In the genomic region with DNA sequence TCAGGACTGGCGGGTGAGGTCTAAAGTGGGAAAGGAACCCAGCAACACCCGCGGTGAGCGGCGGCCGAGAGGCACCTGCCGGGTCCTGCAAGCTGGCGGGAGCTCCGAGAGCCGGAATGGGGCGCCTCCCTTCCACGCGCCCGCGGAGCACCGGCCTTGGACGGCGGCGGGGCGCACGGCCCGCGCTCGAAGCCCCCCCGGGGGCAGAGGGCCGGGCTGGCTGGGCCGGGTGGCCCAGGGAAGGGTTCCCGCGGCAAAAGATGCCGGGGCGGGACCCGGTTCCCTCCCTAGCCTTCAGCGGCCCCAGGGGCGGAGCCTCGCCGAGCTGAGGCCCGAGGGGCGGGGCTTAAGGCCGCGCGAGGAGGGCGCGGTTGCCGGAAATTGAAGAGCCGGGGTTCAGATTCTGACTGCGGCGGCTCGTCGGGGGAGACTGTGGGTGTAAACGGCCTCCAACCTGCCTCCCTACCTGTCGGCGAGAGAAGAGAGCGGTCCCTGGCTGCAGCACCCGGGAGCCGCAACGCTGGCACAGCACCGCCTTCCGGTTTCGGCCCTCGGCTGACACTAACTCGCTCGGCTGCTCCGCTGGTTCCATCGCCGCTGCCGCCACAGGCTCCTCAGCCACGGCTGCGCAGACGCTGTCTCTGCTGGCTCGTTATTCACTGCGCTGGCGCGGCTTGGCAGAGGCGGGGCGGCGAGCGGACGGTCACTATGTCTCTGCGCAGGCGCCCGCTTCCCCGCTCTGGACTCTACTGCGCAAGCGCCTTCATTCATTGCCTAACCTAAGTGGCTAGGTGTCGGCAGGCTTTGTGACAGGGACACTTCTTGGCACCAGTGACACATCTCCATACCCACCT, we compare ENCODE assay signal across 1 cellular context.
TF ChIP-seq lines count a peak whose summit lies in the region.

A gene (minus strand): TSS at position 643 of the 854 bp plus-strand sequence. CDS start 51 bp downstream, at position 592.

TF ChIP-seq in GM12878, 131 proteins besides CTCF, POLR2A, EP300 and RAD21 (continued from another document and continues in another):
- TF ChIP-seq, protein P1, sequence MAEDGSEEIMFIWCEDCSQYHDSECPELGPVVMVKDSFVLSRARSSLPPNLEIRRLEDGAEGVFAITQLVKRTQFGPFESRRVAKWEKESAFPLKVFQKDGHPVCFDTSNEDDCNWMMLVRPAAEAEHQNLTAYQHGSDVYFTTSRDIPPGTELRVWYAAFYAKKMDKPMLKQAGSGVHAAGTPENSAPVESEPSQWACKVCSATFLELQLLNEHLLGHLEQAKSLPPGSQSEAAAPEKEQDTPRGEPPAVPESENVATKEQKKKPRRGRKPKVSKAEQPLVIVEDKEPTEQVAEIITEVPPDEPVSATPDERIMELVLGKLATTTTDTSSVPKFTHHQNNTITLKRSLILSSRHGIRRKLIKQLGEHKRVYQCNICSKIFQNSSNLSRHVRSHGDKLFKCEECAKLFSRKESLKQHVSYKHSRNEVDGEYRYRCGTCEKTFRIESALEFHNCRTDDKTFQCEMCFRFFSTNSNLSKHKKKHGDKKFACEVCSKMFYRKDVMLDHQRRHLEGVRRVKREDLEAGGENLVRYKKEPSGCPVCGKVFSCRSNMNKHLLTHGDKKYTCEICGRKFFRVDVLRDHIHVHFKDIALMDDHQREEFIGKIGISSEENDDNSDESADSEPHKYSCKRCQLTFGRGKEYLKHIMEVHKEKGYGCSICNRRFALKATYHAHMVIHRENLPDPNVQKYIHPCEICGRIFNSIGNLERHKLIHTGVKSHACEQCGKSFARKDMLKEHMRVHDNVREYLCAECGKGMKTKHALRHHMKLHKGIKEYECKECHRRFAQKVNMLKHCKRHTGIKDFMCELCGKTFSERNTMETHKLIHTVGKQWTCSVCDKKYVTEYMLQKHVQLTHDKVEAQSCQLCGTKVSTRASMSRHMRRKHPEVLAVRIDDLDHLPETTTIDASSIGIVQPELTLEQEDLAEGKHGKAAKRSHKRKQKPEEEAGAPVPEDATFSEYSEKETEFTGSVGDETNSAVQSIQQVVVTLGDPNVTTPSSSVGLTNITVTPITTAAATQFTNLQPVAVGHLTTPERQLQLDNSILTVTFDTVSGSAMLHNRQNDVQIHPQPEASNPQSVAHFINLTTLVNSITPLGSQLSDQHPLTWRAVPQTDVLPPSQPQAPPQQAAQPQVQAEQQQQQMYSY (CRISPR knock-in tag; IDR thresholded peaks at IDR 0.05), result no peak
- TF ChIP-seq, protein P2, sequence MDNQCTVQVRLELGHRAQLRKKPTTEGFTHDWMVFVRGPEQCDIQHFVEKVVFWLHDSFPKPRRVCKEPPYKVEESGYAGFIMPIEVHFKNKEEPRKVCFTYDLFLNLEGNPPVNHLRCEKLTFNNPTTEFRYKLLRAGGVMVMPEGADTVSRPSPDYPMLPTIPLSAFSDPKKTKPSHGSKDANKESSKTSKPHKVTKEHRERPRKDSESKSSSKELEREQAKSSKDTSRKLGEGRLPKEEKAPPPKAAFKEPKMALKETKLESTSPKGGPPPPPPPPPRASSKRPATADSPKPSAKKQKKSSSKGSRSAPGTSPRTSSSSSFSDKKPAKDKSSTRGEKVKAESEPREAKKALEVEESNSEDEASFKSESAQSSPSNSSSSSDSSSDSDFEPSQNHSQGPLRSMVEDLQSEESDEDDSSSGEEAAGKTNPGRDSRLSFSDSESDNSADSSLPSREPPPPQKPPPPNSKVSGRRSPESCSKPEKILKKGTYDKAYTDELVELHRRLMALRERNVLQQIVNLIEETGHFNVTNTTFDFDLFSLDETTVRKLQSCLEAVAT (IDR thresholded peaks at IDR 0.05), result peak; percentile 59; the same call in 1 of the 2 replicates
- TF ChIP-seq DPF2 (IDR thresholded peaks at IDR 0.05) (peak; percentile 87), IKZF1 (conservative IDR thresholded peaks at IDR 0.05) (peak; percentile 99), FOXM1 (IDR thresholded peaks at IDR 0.05; ENCODE audit: low read depth, low read length) (no peak), ZNF274 (IDR thresholded peaks at IDR 0.05; ENCODE audit: insufficient read depth, insufficient read length) (no peak), TCF12 (IDR thresholded peaks at IDR 0.05; ENCODE audit: low read depth, low read length) (no peak), ETV6 (conservative IDR thresholded peaks at IDR 0.05 in 1 of 2, IDR thresholded peaks at IDR 0.05 in 1 of 2; ENCODE audit: borderline replicate concordance in 1 of 2, low read depth in 1 of 2) (no peak), EZH2 (IDR thresholded peaks at IDR 0.05; ENCODE audit: borderline replicate concordance, control insufficient read depth, low read depth, low read length) (no peak), RCOR1 (conservative IDR thresholded peaks at IDR 0.05; ENCODE audit: low read depth, low read length) (no peak), CBX5 (IDR thresholded peaks at IDR 0.05; ENCODE audit: low read depth) (no peak), NR2C2 (IDR thresholded peaks at IDR 0.05; ENCODE audit: borderline replicate concordance, control insufficient read depth, insufficient read length, low read depth) (no peak), CHD1 (IDR thresholded peaks at IDR 0.05; ENCODE audit: low read depth, low read length) (no peak; the same call in 1 of the 2 replicates), RAD51 (IDR thresholded peaks at IDR 0.05) (no peak), NFIC (IDR thresholded peaks at IDR 0.05; ENCODE audit: low read depth, low read length) (no peak), TCF7 (IDR thresholded peaks at IDR 0.05; ENCODE audit: borderline replicate concordance) (no peak), RUNX3 (IDR thresholded peaks at IDR 0.05; ENCODE audit: low read length) (peak; percentile 37; the same call in 1 of the 2 replicates), TCF3 (IDR thresholded peaks at IDR 0.05; ENCODE audit: borderline replicate concordance, insufficient read depth, low read depth, low read length) (no peak), SPI1 (IDR thresholded peaks at IDR 0.05; ENCODE audit: borderline replicate concordance, insufficient read depth, low read depth, low read length) (no peak), ESRRA (IDR thresholded peaks at IDR 0.05; ENCODE audit: low read length) (0 out of 2 replicates have a peak, but pooled peaks have one; percentile 13), YBX1 (IDR thresholded peaks at IDR 0.05) (no peak), HDAC6 (IDR thresholded peaks at IDR 0.05; ENCODE audit: unreplicated experiment) (no peak), PML (IDR thresholded peaks at IDR 0.05; ENCODE audit: low read length) (peak; percentile 98), CREB1 (IDR thresholded peaks at IDR 0.05; ENCODE audit: low read depth) (peak; percentile 53), SIN3A (IDR thresholded peaks at IDR 0.05; ENCODE audit: low read depth, low read length) (peak; percentile 44; the same call in 1 of the 2 replicates), JUND (IDR thresholded peaks at IDR 0.05; ENCODE audit: low read depth, low read length) (no peak), TAF1 (IDR thresholded peaks at IDR 0.05; ENCODE audit: borderline replicate concordance, low read depth, low read length) (peak; percentile 78), WRNIP1 (IDR thresholded peaks at IDR 0.05; ENCODE audit: borderline replicate concordance, low read depth, low read length) (no peak), ZSCAN29 (IDR thresholded peaks at IDR 0.05) (no peak), BMI1 (IDR thresholded peaks at IDR 0.05; ENCODE audit: borderline replicate concordance) (no peak), ZNF217 (IDR thresholded peaks at IDR 0.05) (no peak), STAT3 (IDR thresholded peaks at IDR 0.05; ENCODE audit: low read depth, low read length) (no peak), ZNF384 (IDR thresholded peaks at IDR 0.05; ENCODE audit: borderline replicate concordance, low read depth, low read length) (no peak), ATF7 (IDR thresholded peaks at IDR 0.05; ENCODE audit: low read depth) (no peak)
- TF ChIP-seq, protein P3, sequence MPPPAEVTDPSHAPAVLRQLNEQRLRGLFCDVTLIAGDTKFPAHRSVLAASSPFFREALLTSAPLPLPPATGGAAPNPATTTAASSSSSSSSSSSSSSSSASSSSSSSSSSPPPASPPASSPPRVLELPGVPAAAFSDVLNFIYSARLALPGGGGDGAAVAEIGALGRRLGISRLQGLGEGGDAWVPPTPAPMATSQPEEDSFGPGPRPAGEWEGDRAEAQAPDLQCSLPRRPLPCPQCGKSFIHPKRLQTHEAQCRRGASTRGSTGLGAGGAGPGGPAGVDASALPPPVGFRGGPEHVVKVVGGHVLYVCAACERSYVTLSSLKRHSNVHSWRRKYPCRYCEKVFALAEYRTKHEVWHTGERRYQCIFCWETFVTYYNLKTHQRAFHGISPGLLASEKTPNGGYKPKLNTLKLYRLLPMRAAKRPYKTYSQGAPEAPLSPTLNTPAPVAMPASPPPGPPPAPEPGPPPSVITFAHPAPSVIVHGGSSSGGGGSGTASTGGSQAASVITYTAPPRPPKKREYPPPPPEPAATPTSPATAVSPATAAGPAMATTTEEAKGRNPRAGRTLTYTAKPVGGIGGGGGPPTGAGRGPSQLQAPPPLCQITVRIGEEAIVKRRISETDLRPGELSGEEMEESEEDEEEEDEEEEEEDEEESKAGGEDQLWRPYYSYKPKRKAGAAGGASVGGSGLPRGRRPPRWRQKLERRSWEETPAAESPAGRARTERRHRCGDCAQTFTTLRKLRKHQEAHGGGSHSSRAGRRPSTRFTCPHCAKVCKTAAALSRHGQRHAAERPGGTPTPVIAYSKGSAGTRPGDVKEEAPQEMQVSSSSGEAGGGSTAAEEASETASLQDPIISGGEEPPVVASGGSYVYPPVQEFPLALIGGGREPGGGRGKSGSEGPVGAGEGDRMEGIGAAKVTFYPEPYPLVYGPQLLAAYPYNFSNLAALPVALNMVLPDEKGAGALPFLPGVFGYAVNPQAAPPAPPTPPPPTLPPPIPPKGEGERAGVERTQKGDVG (CRISPR knock-in tag; IDR thresholded peaks at IDR 0.05), result no peak
- TF ChIP-seq, protein P4, sequence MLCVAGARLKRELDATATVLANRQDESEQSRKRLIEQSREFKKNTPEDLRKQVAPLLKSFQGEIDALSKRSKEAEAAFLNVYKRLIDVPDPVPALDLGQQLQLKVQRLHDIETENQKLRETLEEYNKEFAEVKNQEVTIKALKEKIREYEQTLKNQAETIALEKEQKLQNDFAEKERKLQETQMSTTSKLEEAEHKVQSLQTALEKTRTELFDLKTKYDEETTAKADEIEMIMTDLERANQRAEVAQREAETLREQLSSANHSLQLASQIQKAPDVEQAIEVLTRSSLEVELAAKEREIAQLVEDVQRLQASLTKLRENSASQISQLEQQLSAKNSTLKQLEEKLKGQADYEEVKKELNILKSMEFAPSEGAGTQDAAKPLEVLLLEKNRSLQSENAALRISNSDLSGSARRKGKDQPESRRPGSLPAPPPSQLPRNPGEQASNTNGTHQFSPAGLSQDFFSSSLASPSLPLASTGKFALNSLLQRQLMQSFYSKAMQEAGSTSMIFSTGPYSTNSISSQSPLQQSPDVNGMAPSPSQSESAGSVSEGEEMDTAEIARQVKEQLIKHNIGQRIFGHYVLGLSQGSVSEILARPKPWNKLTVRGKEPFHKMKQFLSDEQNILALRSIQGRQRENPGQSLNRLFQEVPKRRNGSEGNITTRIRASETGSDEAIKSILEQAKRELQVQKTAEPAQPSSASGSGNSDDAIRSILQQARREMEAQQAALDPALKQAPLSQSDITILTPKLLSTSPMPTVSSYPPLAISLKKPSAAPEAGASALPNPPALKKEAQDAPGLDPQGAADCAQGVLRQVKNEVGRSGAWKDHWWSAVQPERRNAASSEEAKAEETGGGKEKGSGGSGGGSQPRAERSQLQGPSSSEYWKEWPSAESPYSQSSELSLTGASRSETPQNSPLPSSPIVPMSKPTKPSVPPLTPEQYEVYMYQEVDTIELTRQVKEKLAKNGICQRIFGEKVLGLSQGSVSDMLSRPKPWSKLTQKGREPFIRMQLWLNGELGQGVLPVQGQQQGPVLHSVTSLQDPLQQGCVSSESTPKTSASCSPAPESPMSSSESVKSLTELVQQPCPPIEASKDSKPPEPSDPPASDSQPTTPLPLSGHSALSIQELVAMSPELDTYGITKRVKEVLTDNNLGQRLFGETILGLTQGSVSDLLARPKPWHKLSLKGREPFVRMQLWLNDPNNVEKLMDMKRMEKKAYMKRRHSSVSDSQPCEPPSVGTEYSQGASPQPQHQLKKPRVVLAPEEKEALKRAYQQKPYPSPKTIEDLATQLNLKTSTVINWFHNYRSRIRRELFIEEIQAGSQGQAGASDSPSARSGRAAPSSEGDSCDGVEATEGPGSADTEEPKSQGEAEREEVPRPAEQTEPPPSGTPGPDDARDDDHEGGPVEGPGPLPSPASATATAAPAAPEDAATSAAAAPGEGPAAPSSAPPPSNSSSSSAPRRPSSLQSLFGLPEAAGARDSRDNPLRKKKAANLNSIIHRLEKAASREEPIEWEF (IDR thresholded peaks at IDR 0.05; ENCODE audit: insufficient replicate concordance, low read depth, low read length), result no peak
- TF ChIP-seq, protein P5, sequence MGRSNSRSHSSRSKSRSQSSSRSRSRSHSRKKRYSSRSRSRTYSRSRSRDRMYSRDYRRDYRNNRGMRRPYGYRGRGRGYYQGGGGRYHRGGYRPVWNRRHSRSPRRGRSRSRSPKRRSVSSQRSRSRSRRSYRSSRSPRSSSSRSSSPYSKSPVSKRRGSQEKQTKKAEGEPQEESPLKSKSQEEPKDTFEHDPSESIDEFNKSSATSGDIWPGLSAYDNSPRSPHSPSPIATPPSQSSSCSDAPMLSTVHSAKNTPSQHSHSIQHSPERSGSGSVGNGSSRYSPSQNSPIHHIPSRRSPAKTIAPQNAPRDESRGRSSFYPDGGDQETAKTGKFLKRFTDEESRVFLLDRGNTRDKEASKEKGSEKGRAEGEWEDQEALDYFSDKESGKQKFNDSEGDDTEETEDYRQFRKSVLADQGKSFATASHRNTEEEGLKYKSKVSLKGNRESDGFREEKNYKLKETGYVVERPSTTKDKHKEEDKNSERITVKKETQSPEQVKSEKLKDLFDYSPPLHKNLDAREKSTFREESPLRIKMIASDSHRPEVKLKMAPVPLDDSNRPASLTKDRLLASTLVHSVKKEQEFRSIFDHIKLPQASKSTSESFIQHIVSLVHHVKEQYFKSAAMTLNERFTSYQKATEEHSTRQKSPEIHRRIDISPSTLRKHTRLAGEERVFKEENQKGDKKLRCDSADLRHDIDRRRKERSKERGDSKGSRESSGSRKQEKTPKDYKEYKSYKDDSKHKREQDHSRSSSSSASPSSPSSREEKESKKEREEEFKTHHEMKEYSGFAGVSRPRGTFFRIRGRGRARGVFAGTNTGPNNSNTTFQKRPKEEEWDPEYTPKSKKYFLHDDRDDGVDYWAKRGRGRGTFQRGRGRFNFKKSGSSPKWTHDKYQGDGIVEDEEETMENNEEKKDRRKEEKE (IDR thresholded peaks at IDR 0.05), result peak; percentile 56; the same call in 1 of the 2 replicates
- TF ChIP-seq, protein P6, sequence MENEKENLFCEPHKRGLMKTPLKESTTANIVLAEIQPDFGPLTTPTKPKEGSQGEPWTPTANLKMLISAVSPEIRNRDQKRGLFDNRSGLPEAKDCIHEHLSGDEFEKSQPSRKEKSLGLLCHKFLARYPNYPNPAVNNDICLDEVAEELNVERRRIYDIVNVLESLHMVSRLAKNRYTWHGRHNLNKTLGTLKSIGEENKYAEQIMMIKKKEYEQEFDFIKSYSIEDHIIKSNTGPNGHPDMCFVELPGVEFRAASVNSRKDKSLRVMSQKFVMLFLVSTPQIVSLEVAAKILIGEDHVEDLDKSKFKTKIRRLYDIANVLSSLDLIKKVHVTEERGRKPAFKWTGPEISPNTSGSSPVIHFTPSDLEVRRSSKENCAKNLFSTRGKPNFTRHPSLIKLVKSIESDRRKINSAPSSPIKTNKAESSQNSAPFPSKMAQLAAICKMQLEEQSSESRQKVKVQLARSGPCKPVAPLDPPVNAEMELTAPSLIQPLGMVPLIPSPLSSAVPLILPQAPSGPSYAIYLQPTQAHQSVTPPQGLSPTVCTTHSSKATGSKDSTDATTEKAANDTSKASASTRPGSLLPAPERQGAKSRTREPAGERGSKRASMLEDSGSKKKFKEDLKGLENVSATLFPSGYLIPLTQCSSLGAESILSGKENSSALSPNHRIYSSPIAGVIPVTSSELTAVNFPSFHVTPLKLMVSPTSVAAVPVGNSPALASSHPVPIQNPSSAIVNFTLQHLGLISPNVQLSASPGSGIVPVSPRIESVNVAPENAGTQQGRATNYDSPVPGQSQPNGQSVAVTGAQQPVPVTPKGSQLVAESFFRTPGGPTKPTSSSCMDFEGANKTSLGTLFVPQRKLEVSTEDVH (IDR thresholded peaks at IDR 0.05; ENCODE audit: low read depth, partially characterized antibody), result no peak
